In genomic region chr17:66752411-66752810, GRCh38 we compare ENCODE assay signal across 23 cellular contexts.
DNase-seq lines count a peak whose midpoint lies in the region; ATAC-seq lines count a peak whose summit lies in the region.
"Had no signal": no experiment of that assay in that cellular context is flagged by ENCODE, and none has a peak within 500 bp of the region (broad histone marks: within the 10 kb centered on the region; RNA-seq: fewer than 3 reads in every experiment).

No MANE protein-coding gene starts in this region.

- no peaks in the 10 kb centered on the region for H3K79me2 ChIP-seq in mesendoderm (ENCODE audit: control insufficient read depth, insufficient read depth, low read length)

- H3K27me3 Mint-ChIP-seq in T-helper 17 cell: no peaks in the 10 kb centered on the region
- H3K27me3 Mint-ChIP-seq: CD4-positive, alpha-beta memory T cell; CD4-positive, CD25-positive, alpha-beta regulatory T cell had no signal

- H3K36me3 ChIP-seq in mesendoderm (ENCODE audit: control insufficient read depth, insufficient read depth, low read length): no peaks in the 10 kb centered on the region
- H3K36me3 ChIP-seq in neuronal stem cell (replicated peaks in 1 of 2; ENCODE audit: control insufficient read depth in 2 of 2, insufficient read depth in 2 of 2, low read length in 2 of 2): no peaks in the 10 kb centered on the region
- H3K36me3 ChIP-seq: BE2C, BLaER1 had no signal

- no peak overlapping the region for H3K56ac ChIP-seq in mesendoderm (ENCODE audit: low read length)

- peak overlapping the region; percentile 8 for H3K27ac Mint-ChIP-seq in T-helper 17 cell
- H3K27ac Mint-ChIP-seq: CD8-positive, alpha-beta memory T cell had no signal

- H2AK5ac ChIP-seq in mesendoderm (ENCODE audit: low read length) (peak overlapping the region; percentile 57), neuronal stem cell (ENCODE audit: low read depth, low read length) (no peak overlapping the region)

- H3K9me3 ChIP-seq in T-helper 17 cell (ENCODE audit: control insufficient read depth, low read length, poor library complexity, severe bottlenecking) (no peaks in the 10 kb centered on the region), neuronal stem cell (replicated peaks in 1 of 2; ENCODE audit: control insufficient read depth in 2 of 2, insufficient read depth in 1 of 2, low read depth in 1 of 2, low read length in 2 of 2) (no peaks in the 10 kb centered on the region)
- H3K9me3 ChIP-seq: A549, BE2C, BLaER1 had no signal

- H3K27me3 ChIP-seq in mesendoderm (ENCODE audit: insufficient read depth, low read length, poor library complexity) (no peaks in the 10 kb centered on the region), neuronal stem cell (ENCODE audit: control insufficient read depth in 3 of 3, insufficient read depth in 3 of 3, low read depth in 1 of 3, low read length in 3 of 3) (peaks cover 0 to 2% (median 0%) of the 10 kb centered on the region in 3 experiments)
- H3K27me3 ChIP-seq: BE2C, BLaER1 had no signal

- H3K14ac ChIP-seq in neuronal stem cell (ENCODE audit: low read length): no peak overlapping the region

- H3K79me1 ChIP-seq in mesendoderm (ENCODE audit: low read length) (no peaks in the 10 kb centered on the region), neuronal stem cell (ENCODE audit: low read depth, low read length) (no peaks in the 10 kb centered on the region)

- H2BK15ac ChIP-seq in mesendoderm (replicated peaks; ENCODE audit: low read depth) (no peak overlapping the region), neuronal stem cell (ENCODE audit: low read length) (no peak overlapping the region)

- H3K27ac ChIP-seq in mesendoderm (ENCODE audit: low read depth, low read length) (no peak overlapping the region), neuronal stem cell (replicated peaks; ENCODE audit: low read length) (no peak overlapping the region)
- H3K27ac ChIP-seq: 22Rv1, A549, BLaER1 had no signal

- peaks cover 5% of the 10 kb centered on the region for H3K4me1 Mint-ChIP-seq in T-helper 17 cell
- H3K4me1 Mint-ChIP-seq: CD14-positive monocyte; CD4-positive, alpha-beta memory T cell; CD8-positive, alpha-beta memory T cell had no signal

- H3K36me3 Mint-ChIP-seq in T-helper 17 cell (ENCODE audit: low read depth): peaks cover 12% of the 10 kb centered on the region

- H3K23ac ChIP-seq in mesendoderm (ENCODE audit: low read length) (no peak overlapping the region), neuronal stem cell (ENCODE audit: low read depth, low read length, poor library complexity) (no peak overlapping the region)

- WGBS in mesendoderm (ENCODE audit: extremely low coverage, insufficient coverage, low lambda C conversion rate): no CpG with 5 or more reads among the region's 3 CpGs
- WGBS in neuronal stem cell (ENCODE audit: extremely low coverage in 2 of 2, insufficient read length in 2 of 2, insufficient replicate concordance in 1 of 2), 2 donors: no CpG with 5 or more reads among the region's 3 CpGs

- H3K9ac ChIP-seq in mesendoderm (ENCODE audit: low read length) (no peak overlapping the region), neuronal stem cell (ENCODE audit: low read depth, low read length, poor library complexity) (no peak overlapping the region)
- H3K9ac ChIP-seq: BLaER1 had no signal

- no peak overlapping the region for H2BK12ac ChIP-seq in neuronal stem cell (ENCODE audit: low read length)

- ATAC-seq in T-helper 17 cell (no peak), GM18858 (IDR thresholded peaks at IDR 0.05; ENCODE audit: unreplicated experiment) (no peak), HG03565 (IDR thresholded peaks at IDR 0.05; ENCODE audit: unreplicated experiment) (no peak)
- no peak for ATAC-seq in activated CD4-positive, CD25-positive, alpha-beta regulatory T cell treated with anti-CD3 and anti-CD28 coated beads, Interleukin-2, amount 50 U/mL, for 24 hours
- ATAC-seq: A549 had no signal

- no peak overlapping the region for H3K4ac ChIP-seq in mesendoderm (ENCODE audit: low read depth, low read length)
- no peak overlapping the region for H3K4ac ChIP-seq in neuronal stem cell (ENCODE audit: low read length)

- no peak overlapping the region for H4K8ac ChIP-seq in mesendoderm (ENCODE audit: low read depth, low read length)
- H4K8ac ChIP-seq in neuronal stem cell (ENCODE audit: low read depth, low read length): no peak overlapping the region

- H3K4me1 ChIP-seq in mesendoderm (ENCODE audit: control insufficient read depth, low read depth, low read length): peaks cover 7% of the 10 kb centered on the region
- peaks cover 11 to 18% of the 10 kb centered on the region in 2 donors for H3K4me1 ChIP-seq in neuronal stem cell (ENCODE audit: control insufficient read depth in 2 of 2, insufficient read depth in 1 of 2, low read depth in 1 of 2, low read length in 2 of 2)
- H3K4me1 ChIP-seq: A549, BE2C had no signal

- H3K18ac ChIP-seq in mesendoderm (ENCODE audit: low read length): no peak overlapping the region
- H3K18ac ChIP-seq in neuronal stem cell (ENCODE audit: low read length): peak overlapping the region; percentile 30

- no peak overlapping the region for H4K5ac ChIP-seq in mesendoderm (ENCODE audit: low read length)

- H3K4me3 Mint-ChIP-seq in T-helper 17 cell: no peak overlapping the region
- H3K4me3 Mint-ChIP-seq: CD14-positive monocyte; CD4-positive, alpha-beta memory T cell; CD4-positive, CD25-positive, alpha-beta regulatory T cell; CD8-positive, alpha-beta memory T cell had no signal

- no peak overlapping the region for H4K91ac ChIP-seq in neuronal stem cell (ENCODE audit: low read depth, low read length, poor library complexity)

- H2BK5ac ChIP-seq in mesendoderm (ENCODE audit: low read length): no peak overlapping the region
- no peak overlapping the region for H2BK5ac ChIP-seq in neuronal stem cell (ENCODE audit: low read length)

- H2AFZ ChIP-seq in neuronal stem cell (ENCODE audit: low read length): no peak overlapping the region

- H2BK120ac ChIP-seq in mesendoderm (ENCODE audit: low read depth, low read length) (no peak overlapping the region), neuronal stem cell (ENCODE audit: low read depth, low read length) (no peak overlapping the region)

- H3K4me3 ChIP-seq in mesendoderm (ENCODE audit: low read length): no peak overlapping the region
- no peak overlapping the region for H3K4me3 ChIP-seq in neuronal stem cell (ENCODE audit: low read length in 2 of 2)
- H3K4me3 ChIP-seq: A549, BLaER1 had no signal

- H3K4me2 ChIP-seq in mesendoderm (ENCODE audit: low read length): no peak overlapping the region
- no peak overlapping the region for H3K4me2 ChIP-seq in neuronal stem cell (ENCODE audit: insufficient read depth, low read length, poor library complexity, severe bottlenecking)
- H3K4me2 ChIP-seq: A549 had no signal

- no peak for DNase-seq in T-helper 17 cell
- no peak for DNase-seq in mesendoderm
- no peak for DNase-seq in neuronal stem cell (ENCODE audit: low spot score)
- DNase-seq: BE2C; C1 segment of cervical spinal cord; CD4-positive, alpha-beta memory T cell; CD4-positive, CD25-positive, alpha-beta regulatory T cell; CD8-positive, alpha-beta memory T cell; COR-L47; DMS 273 treated with DMSO at 0.1 percent for 48 hours; DMS153; DMS53; DMS79; DND-41; EL; GDM1 had no signal
